In the genomic region with DNA sequence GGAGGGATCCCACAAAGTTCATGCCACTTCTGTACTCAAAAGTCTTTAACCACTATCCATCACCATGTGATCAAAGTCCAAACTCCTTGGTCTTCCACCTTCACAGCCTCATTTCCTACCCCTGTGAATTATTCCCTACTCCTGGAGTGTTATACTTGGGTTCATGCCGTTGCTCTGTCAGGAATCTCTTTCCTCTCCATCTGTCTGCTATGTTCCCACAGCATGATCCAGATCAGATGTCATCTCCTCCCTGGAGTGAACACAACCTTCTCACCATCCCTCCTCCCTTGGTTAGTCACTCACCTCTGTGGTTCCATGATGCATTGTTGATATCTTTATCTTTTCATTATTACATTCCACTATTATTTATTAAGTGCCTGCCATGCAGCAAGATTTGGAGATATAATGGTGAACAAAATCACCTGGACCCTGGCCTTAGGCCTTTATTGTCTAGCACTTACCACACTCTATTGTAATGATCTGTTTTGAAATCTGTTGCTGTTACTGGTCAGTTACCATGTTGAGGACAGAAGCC, we compare ENCODE assay signal across 19 cellular contexts. TPM values are rescaled to one million over a fixed set of nuclear protein-coding genes. Genes with fewer than 3 reads are reported as not detected.
DNase-seq lines count a peak whose midpoint lies in the region; ATAC-seq and TF ChIP-seq lines count a peak whose summit lies in the region.
"Had no signal": no experiment of that assay in that cellular context is flagged by ENCODE, and none has a peak within 500 bp of the region (broad histone marks: within the 10 kb centered on the region; RNA-seq: fewer than 3 reads in every experiment).

No MANE protein-coding gene starts in this region.

- TF ChIP-seq POLR2A in gastrocnemius medialis (IDR thresholded peaks at IDR 0.05) (no peak), tibial nerve (IDR thresholded peaks at IDR 0.05) (no peak)

- no peaks in the 10 kb centered on the region for H3K23me2 ChIP-seq in H9 (ENCODE audit: insufficient read length, low read depth, low read length, poor library complexity, severe bottlenecking)

- H3K27ac Mint-ChIP-seq in H9, result no peak overlapping the region
- H3K27ac Mint-ChIP-seq: B cell; CD8-positive, alpha-beta T cell; HFFc6 had no signal

- no peaks in the 10 kb centered on the region for H3K79me1 ChIP-seq in H9 (ENCODE audit: insufficient read depth, low read depth, low read length, poor library complexity, severe bottlenecking)

- DNase-seq in H9 (peak; percentile 3), SK-N-MC (ENCODE audit: low read depth, low spot score) (no peak), islet precursor cell (peak; percentile 16), gastrocnemius medialis (no peak), NK-92 (lab: John Stamatoyannopoulos, UW; ENCODE audit: unreplicated experiment) (no peak), tibial nerve (ENCODE audit: low spot score in 2 of 2) (no peak)
- DNase-seq in activated T-cell treated with anti-CD3 and anti-CD28 coated beads, Interleukin-2, amount 50 U/mL, for 1 hour, result no peak
- DNase-seq: Calu3; CD8-positive, alpha-beta T cell; DMS79 treated with DMSO at 0.1 percent for 48 hours; GM23248; HCEC 1CT; HFFc6; IMR-90 had no signal

- no peak overlapping the region for H2AFZ ChIP-seq in H9 (ENCODE audit: low read length)
- H2AFZ ChIP-seq: GM23248 had no signal

- no peak overlapping the region for H4K8ac ChIP-seq in H9 (replicated peaks; ENCODE audit: insufficient read length, low read depth, low read length)

- H3K18ac ChIP-seq in H9 (ENCODE audit: insufficient read length, low read depth, low read length), result no peak overlapping the region

- no peak overlapping the region for H3K4ac ChIP-seq in H9 (ENCODE audit: low read depth, low read length)

- H3K4me3 Mint-ChIP-seq in H9, result no peak overlapping the region
- H3K4me3 Mint-ChIP-seq: B cell; CD8-positive, alpha-beta T cell; HFFc6 had no signal

- no peak overlapping the region for H3K14ac ChIP-seq in H9 (ENCODE audit: insufficient read depth, low read length)

- no peaks in the 10 kb centered on the region for H3K9me3 ChIP-seq in H9 (ENCODE audit: control insufficient read depth, low read depth, low read length)
- H3K9me3 ChIP-seq in SK-N-MC (ENCODE audit: low read depth, low read length), result no peaks in the 10 kb centered on the region
- H3K9me3 ChIP-seq in gastrocnemius medialis, result no peaks in the 10 kb centered on the region
- no peaks in the 10 kb centered on the region for H3K9me3 ChIP-seq in tibial nerve
- H3K9me3 ChIP-seq: BLaER1 treated with 17β-estradiol and CSF1 and Interleukin-3, amounts not matched to agents 10 nM and 100 nM had no signal

- H3K4me1 ChIP-seq in H9 (ENCODE audit: insufficient read depth, low read length), result no peaks in the 10 kb centered on the region
- peaks cover 0 to 5% of the 10 kb centered on the region in 2 donors for H3K4me1 ChIP-seq in gastrocnemius medialis
- no peaks in the 10 kb centered on the region for H3K4me1 ChIP-seq in tibial nerve

- H4K91ac ChIP-seq in H9 (ENCODE audit: insufficient read length, low read depth, low read length), result no peak overlapping the region

- no peak overlapping the region for H3K23ac ChIP-seq in H9 (ENCODE audit: insufficient read length, low read depth, low read length)

- H3K4me3 ChIP-seq in SK-N-MC (no peak overlapping the region), gastrocnemius medialis (no peak overlapping the region), tibial nerve (no peak overlapping the region)
- H3K4me3 ChIP-seq: BLaER1 treated with 17β-estradiol and CSF1 and Interleukin-3, amounts not matched to agents 10 nM and 100 nM; GM12878; GM23248 had no signal

- peaks cover 100% of the 10 kb centered on the region for H3K27me3 Mint-ChIP-seq in H9 (ENCODE audit: low read depth)

- no peaks in the 10 kb centered on the region for H3K79me2 ChIP-seq in H9 (ENCODE audit: insufficient read depth, low read length)

- H3K36me3 ChIP-seq in SK-N-MC (ENCODE audit: insufficient read depth, low read length) (no peaks in the 10 kb centered on the region), gastrocnemius medialis (no peaks in the 10 kb centered on the region), tibial nerve (no peaks in the 10 kb centered on the region)
- H3K36me3 ChIP-seq: BLaER1 treated with 17β-estradiol and CSF1 and Interleukin-3, amounts not matched to agents 10 nM and 100 nM had no signal

- no peak overlapping the region for H3T11ph ChIP-seq in H9 (ENCODE audit: low read length)

- no peak overlapping the region for H4K5ac ChIP-seq in H9 (ENCODE audit: insufficient read length, low read depth, low read length)

- TF ChIP-seq EP300 in tibial nerve (IDR thresholded peaks at IDR 0.05), result no peak

- no peak overlapping the region for H3K9ac ChIP-seq in H9 (ENCODE audit: extremely low read depth, insufficient read length, low read length)
- no peak overlapping the region for H3K9ac ChIP-seq in SK-N-MC (ENCODE audit: insufficient read length)
- H3K9ac ChIP-seq: BLaER1 treated with 17β-estradiol and CSF1 and Interleukin-3, amounts not matched to agents 10 nM and 100 nM; GM23248 had no signal

- H2BK20ac ChIP-seq in H9 (ENCODE audit: low read depth, low read length, poor library complexity, severe bottlenecking), result no peak overlapping the region

- H2BK5ac ChIP-seq in H9 (ENCODE audit: insufficient read length, low read length), result no peak overlapping the region

- no peak for TF ChIP-seq CTCF in H9 (conservative IDR thresholded peaks at IDR 0.05)
- no peak for TF ChIP-seq CTCF in gastrocnemius medialis (IDR thresholded peaks at IDR 0.05 in 4 of 5, conservative IDR thresholded peaks at IDR 0.05 in 1 of 5)
- TF ChIP-seq CTCF in tibial nerve (IDR thresholded peaks at IDR 0.05), result no peak

- no peak overlapping the region for H3K4me2 ChIP-seq in H9 (ENCODE audit: insufficient read depth, insufficient read length, low read length)
- H3K4me2 ChIP-seq: BLaER1 treated with 17β-estradiol and CSF1 and Interleukin-3, amounts not matched to agents 10 nM and 100 nM had no signal

- no peak overlapping the region for H2BK15ac ChIP-seq in H9 (ENCODE audit: low read depth, low read length)

- intact Hi-C loops in gastrocnemius medialis (cut with DNase I; ENCODE audit: low total_unique reads), result no loop called here

- no peaks in the 10 kb centered on the region for H4K20me1 ChIP-seq in H9 (ENCODE audit: control insufficient read depth, insufficient read depth, insufficient read length)
- H4K20me1 ChIP-seq: BLaER1 treated with 17β-estradiol and CSF1 and Interleukin-3, amounts not matched to agents 10 nM and 100 nM had no signal

- H3K56ac ChIP-seq in H9 (ENCODE audit: insufficient read length, low read depth, low read length), result no peak overlapping the region

- H2BK120ac ChIP-seq in H9 (ENCODE audit: low read depth, low read length, poor library complexity, severe bottlenecking), result no peak overlapping the region

- H3K27me3 ChIP-seq in H9 (ENCODE audit: insufficient read depth, low read length) (peaks cover 27% of the 10 kb centered on the region; the same call in 1 of the 2 replicates), gastrocnemius medialis (no peaks in the 10 kb centered on the region), tibial nerve (peaks cover 0 to 4% of the 10 kb centered on the region in 2 donors)
- H3K27me3 ChIP-seq: BLaER1 treated with 17β-estradiol and CSF1 and Interleukin-3, amounts not matched to agents 10 nM and 100 nM had no signal

- in situ Hi-C loops in gastrocnemius medialis (cut with MboI; ENCODE audit: low sequenced_read_pairs in 4 of 4), result no loop called here

- no peaks in the 10 kb centered on the region for H3K4me1 Mint-ChIP-seq in H9

- no peak overlapping the region for H2AK5ac ChIP-seq in H9 (ENCODE audit: insufficient read length, low read length)

- no CpG with 5 or more reads among the region's 1 CpG for WGBS in H9 (ENCODE audit: extremely low coverage, insufficient read length, low lambda C conversion rate)
- WGBS in tibial nerve, 2 donors, result 75 to 79% methylated on average over 1 of the region's 1 CpG

- H3K27ac ChIP-seq in H9 (ENCODE audit: insufficient read length, low read depth, low read length) (no peak overlapping the region), SK-N-MC (peak overlapping the region; percentile 87), gastrocnemius medialis (no peak overlapping the region), tibial nerve (no peak overlapping the region)
- H3K27ac ChIP-seq: BLaER1 treated with 17β-estradiol and CSF1 and Interleukin-3, amounts not matched to agents 10 nM and 100 nM; GM23248 had no signal

- H3K36me3 Mint-ChIP-seq in H9 (ENCODE audit: insufficient read depth in 1 of 3, low read depth in 3 of 3), result no peaks in the 10 kb centered on the region
- H3K36me3 Mint-ChIP-seq: CD8-positive, alpha-beta T cell had no signal

- no peaks in the 10 kb centered on the region; a peak in 1 of 5 replicates for H3K9me3 Mint-ChIP-seq in H9
- H3K9me3 Mint-ChIP-seq: CD8-positive, alpha-beta T cell; HFFc6 had no signal

- no peak overlapping the region for H2BK12ac ChIP-seq in H9 (ENCODE audit: insufficient read length, low read depth, low read length)

- ATAC-seq in gastrocnemius medialis, result peak; percentile 43 to 57
- ATAC-seq: CD8-positive, alpha-beta T cell; GM12878 had no signal

RNA-seq across cellular contexts. Expression of a gene that starts 22.4 kb away (rescaled TPM):
- total RNA-seq in H9 (2021) (not detected in 2 replicates), gastrocnemius medialis (not detected), tibial nerve (not detected)
- total RNA-seq: A172; B cell; Calu3; CD8-positive, alpha-beta T cell; GM12878; GM23248; H4; HFFc6; IMR-90 had no signal

RNA-seq across cellular contexts. Expression of a gene that starts 23.8 kb away (rescaled TPM):
- total RNA-seq in H9 (2021), result 4.3 and 8.5 TPM in 2 replicates
- total RNA-seq in gastrocnemius medialis, result 100 to 1,000 TPM; 209 to 312 (median 235) TPM
- total RNA-seq in tibial nerve, result 10 to 100 TPM; 26.1 to 77.6 (median 42.5) TPM
- total RNA-seq: A172; B cell; CD8-positive, alpha-beta T cell; GM12878; GM23248; HFFc6; IMR-90 had no signal

RNA-seq across cellular contexts. Expression of a gene that starts 35.9 kb away (rescaled TPM):
- total RNA-seq in H9 (2021) (not detected in 2 replicates), gastrocnemius medialis (not detected), tibial nerve (not detected)
- total RNA-seq: A172; B cell; Calu3; CD8-positive, alpha-beta T cell; GM12878; GM23248; H4; HFFc6; IMR-90 had no signal

Comparison
In these comparisons a context has a peak if more than half of its experiments do, and no peak if none do; other contexts are left out.
1. DNase-seq: peak in H9 (single experiment) and islet precursor cell (single experiment); none in SK-N-MC (single experiment), gastrocnemius medialis (0 of 2), NK-92 (single experiment), activated T-cell treated with anti-CD3 and anti-CD28 coated beads, Interleukin-2, amount 50 U/mL, for 1 hour (single experiment) and tibial nerve (0 of 2).